20 cellular contexts compared by ENCODE assay signal in genomic region chr13:27211271-27211670, GRCh38.
"Had no signal": no experiment of that assay in that cellular context is flagged by ENCODE, and none has a peak within 500 bp of the region (broad histone marks: within the 10 kb centered on the region; RNA-seq: fewer than 3 reads in every experiment).

No MANE protein-coding gene starts in this region.

- H3K27ac ChIP-seq: HL-60, RWPE1 had no signal

- DNase-seq: KBM-7, NCI-H1092, NCI-H1105 treated with DMSO at 0.1 percent for 48 hours, NCI-H1417 treated with DMSO at 0.1 percent for 48 hours, NCI-H146, NCI-H1694 treated with DMSO at 0.1 percent for 48 hours, NCI-H1930, NCI-H2081, NCI-H2107, NCI-H2227 treated with DMSO at 0.1 percent for 48 hours, NCI-H446, NCI-H510A, NCI-H524 treated with DMSO at 0.1 percent for 48 hours, NCI-H69, NCI-H774, SHP77, T-helper 1 cell had no signal

- H3K27me3 ChIP-seq: MG63 had no signal

- H3K36me3 ChIP-seq: MG63 had no signal

- H3K9me3 ChIP-seq: MG63 had no signal
